In genomic region chr7:84137812-84138211, GRCh38 we compare ENCODE assay signal across 24 cellular contexts. TPM values are rescaled to one million over a fixed set of nuclear protein-coding genes. Genes with fewer than 3 reads are reported as not detected.
DNase-seq lines count a peak whose midpoint lies in the region; ATAC-seq, FAIRE-seq and TF ChIP-seq lines count a peak whose summit lies in the region.
"Had no signal": no experiment of that assay in that cellular context is flagged by ENCODE, and none has a peak within 500 bp of the region (broad histone marks: within the 10 kb centered on the region; RNA-seq: fewer than 3 reads in every experiment).

No MANE protein-coding gene starts in this region.

- TF ChIP-seq POLR2A in testis (IDR thresholded peaks at IDR 0.05) = no peak

- no peak overlapping the region for H3K9ac ChIP-seq in SK-N-MC (ENCODE audit: insufficient read length)

- H3K27ac ChIP-seq in SK-N-MC = peak overlapping the region; percentile 65
- no peak overlapping the region for H3K27ac ChIP-seq in small intestine (ENCODE audit: low read depth in 1 of 2, low read length in 1 of 2)
- H3K27ac ChIP-seq in testis = no peak overlapping the region
- H3K27ac ChIP-seq: HL-60 had no signal

- intact Hi-C loops in testis (cut with DNase I; ENCODE audit: low total_unique reads) = no loop called here

- H3K36me3 ChIP-seq in SK-N-MC (ENCODE audit: insufficient read depth, low read length) (no peaks in the 10 kb centered on the region), small intestine (ENCODE audit: control insufficient read depth in 2 of 2, insufficient read depth in 2 of 2, low read length in 2 of 2) (no peaks in the 10 kb centered on the region), testis (ENCODE audit: low read depth, missing control alignments) (peaks cover 5% of the 10 kb centered on the region)
- H3K36me3 ChIP-seq: BE2C had no signal

- no peak for ATAC-seq in HG02610 (IDR thresholded peaks at IDR 0.05; ENCODE audit: unreplicated experiment)
- ATAC-seq: GM12878, K562 had no signal

- H3K4me1 ChIP-seq in small intestine (ENCODE audit: control insufficient read depth in 2 of 2, insufficient read depth in 1 of 2, low read depth in 1 of 2, low read length in 1 of 2) (no peaks in the 10 kb centered on the region), testis (no peaks in the 10 kb centered on the region)
- H3K4me1 ChIP-seq: BE2C had no signal

- no peaks in the 10 kb centered on the region for H3K9me3 ChIP-seq in SK-N-MC (ENCODE audit: low read depth, low read length)
- H3K9me3 ChIP-seq in small intestine (ENCODE audit: control insufficient read depth, low read depth) = no peaks in the 10 kb centered on the region
- H3K9me3 ChIP-seq in testis = no peaks in the 10 kb centered on the region
- H3K9me3 ChIP-seq: BE2C had no signal

- DNase-seq in NCI-H2171 treated with DMSO at 0.1 percent for 48 hours (lab: John Stamatoyannopoulos, UW) (peak; percentile 9), NCI-H2171 (lab: John Stamatoyannopoulos, UW) (no peak), HFF-Myc (ENCODE audit: extremely low read depth, low read depth) (peak; percentile 22), SK-N-MC (ENCODE audit: low read depth, low spot score) (no peak), small intestine (no peak), mucosa of gallbladder (ENCODE audit: low spot score) (no peak), testis (no peak)
- DNase-seq: 8988T; ACHN; BE2C; C1 segment of cervical spinal cord; CD4-positive, CD25-positive, alpha-beta regulatory T cell; CD8-positive, alpha-beta memory T cell; COR-L47; DMS153; DMS79; HCEC 1CT had no signal

- FAIRE-seq in small intestine (lab: Jason Lieb, UNC) = peak; percentile 5
- FAIRE-seq: GM12878, GM19239, H54, K562 had no signal

- TF ChIP-seq CTCF in HFF-Myc (IDR thresholded peaks at IDR 0.05; ENCODE audit: low read depth, low read length, missing control alignments) (no peak), testis (IDR thresholded peaks at IDR 0.05) (no peak)

- H3K4me3 ChIP-seq in HFF-Myc (replicated peaks; ENCODE audit: low read depth, low read length) (no peak overlapping the region), SK-N-MC (0 out of 2 replicates have a peak overlapping the region, but pooled peaks have one; percentile 5), small intestine (ENCODE audit: low read depth in 1 of 2, low read length in 2 of 2) (no peak overlapping the region), testis (no peak overlapping the region)
- H3K4me3 ChIP-seq: GM12878, GM23338, K562 had no signal

- no peaks in the 10 kb centered on the region for H3K27me3 ChIP-seq in small intestine (ENCODE audit: control insufficient read depth in 2 of 2, insufficient read depth in 2 of 2, low read length in 2 of 2)
- H3K27me3 ChIP-seq in testis = no peaks in the 10 kb centered on the region
- H3K27me3 ChIP-seq: BE2C had no signal

RNA-seq across cellular contexts. Expression of gene SEMA3A, which starts 56.8 kb away (rescaled TPM):
- 1 to 10 TPM in 1 of 3 donors, not detected in 2; 2.4 TPM for polyA plus RNA-seq in small intestine
- 19.2 TPM for total RNA-seq in mucosa of gallbladder
- 1 to 10 TPM; 1.4 to 3.9 TPM for total RNA-seq in testis
- polyA plus RNA-seq in testis (ENCODE audit: insufficient read depth, low read depth, low replicate concordance) = 2.0 TPM
- total RNA-seq: CD4-positive, CD25-positive, alpha-beta regulatory T cell; CD8-positive, alpha-beta memory T cell had no signal
- polyA plus RNA-seq: CD4-positive, CD25-positive, alpha-beta regulatory T cell; CD8-positive, alpha-beta memory T cell had no signal

Comparison
In these comparisons a context has a peak if more than half of its experiments do, and no peak if none do; other contexts are left out.
1. DNase-seq: peak in NCI-H2171 treated with DMSO at 0.1 percent for 48 hours (single experiment) and HFF-Myc (single experiment); none in NCI-H2171 (single experiment), SK-N-MC (single experiment), small intestine (single experiment), mucosa of gallbladder (single experiment) and testis (single experiment).